22 cellular contexts compared by ENCODE assay signal in genomic region chr2:38010995-38011394, GRCh38.
"Had no signal": no experiment of that assay in that cellular context is flagged by ENCODE, and none has a peak within 500 bp of the region (broad histone marks: within the 10 kb centered on the region; RNA-seq: fewer than 3 reads in every experiment).

No MANE protein-coding gene starts in this region.

- H3K27me3 ChIP-seq: brain microvascular endothelial cell, suprapubic skin, transverse colon, vagina had no signal

- DNase-seq: activated CD4-positive, alpha-beta T cell treated with anti-CD3 and anti-CD28 coated beads, Interleukin-2, amount 10 ng/mL, durations not matched to agents 7 days and 5 days; activated CD8-positive, alpha-beta T cell treated with anti-CD3 and anti-CD28 coated beads, Interleukin-2, amount 10 ng/mL, durations not matched to agents 7 days and 5 days; activated naive CD4-positive, alpha-beta T cell treated with anti-CD3 and anti-CD28 coated beads for 36 hours; activated T-cell treated with anti-CD3 and anti-CD28 coated beads, Interleukin-2, amount 50 U/mL, for 4 hours; aorta; brain microvascular endothelial cell; cortex of kidney; effector CD8-positive, alpha-beta T cell; foreskin fibroblast; hippocampal formation; islet precursor cell; midbrain; nephron progenitor cell; nucleus accumbens; posterior cingulate gyrus; stimulated activated CD4-positive, alpha-beta T cell treated with anti-CD3 and anti-CD28 coated beads, Interleukin-15, amount 100 ng/mL, for 24 hours; stimulated activated CD4-positive, alpha-beta T cell treated with anti-CD3 and anti-CD28 coated beads, Interleukin-2, amount 100 ng/mL, for 48 hours; transverse colon had no signal

- ATAC-seq: activated CD4-positive, CD25-positive, alpha-beta regulatory T cell treated with anti-CD3 and anti-CD28 coated beads, Interleukin-2, amount 50 U/mL, for 24 hours; activated CD8-positive, alpha-beta T cell treated with anti-CD3 and anti-CD28 coated beads, Interleukin-2, amount 10 ng/mL, durations not matched to agents 7 days and 5 days; activated T-cell treated with anti-CD3 and anti-CD28 coated beads, Interleukin-2, amount 50 U/mL, for 4 hours had no signal

- H3K36me3 ChIP-seq: brain microvascular endothelial cell, suprapubic skin, vagina had no signal

- H3K4me1 ChIP-seq: suprapubic skin had no signal

- H3K4me3 ChIP-seq: lung, suprapubic skin, transverse colon, vagina had no signal

- H3K27ac ChIP-seq: brain microvascular endothelial cell, suprapubic skin, transverse colon, vagina had no signal

- H3K9me3 ChIP-seq: suprapubic skin, transverse colon, vagina had no signal
